In the genomic region with DNA sequence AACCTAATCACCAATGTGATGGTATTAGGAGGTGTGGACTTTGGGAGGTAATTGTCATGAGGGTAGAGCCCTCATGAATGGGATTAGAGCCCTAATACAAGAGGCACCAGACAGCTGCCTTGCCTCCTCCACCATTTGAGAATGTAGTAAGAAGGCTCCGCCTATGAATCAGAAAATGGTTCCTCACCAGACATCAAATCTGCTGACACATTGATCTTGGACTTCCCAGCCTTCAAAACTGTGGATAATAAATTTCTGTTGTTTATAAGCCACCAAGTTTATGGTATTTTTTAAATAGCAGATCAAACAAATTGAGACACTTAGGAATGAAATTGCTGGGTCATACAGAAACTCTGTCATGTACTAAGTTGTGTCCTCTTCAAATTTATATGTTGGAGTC, we compare ENCODE assay signal across 36 cellular contexts. TPM values are rescaled to one million over a fixed set of nuclear protein-coding genes. Genes with fewer than 3 reads are reported as not detected.
"Had no signal": no experiment of that assay in that cellular context is flagged by ENCODE, and none has a peak within 500 bp of the region (broad histone marks: within the 10 kb centered on the region; RNA-seq: fewer than 3 reads in every experiment).

No MANE protein-coding gene starts in this region.

- H3K9me3 ChIP-seq: body of pancreas, breast epithelium had no signal

- H3K27me3 ChIP-seq: adrenal gland, body of pancreas, brain microvascular endothelial cell, breast epithelium had no signal

- DNase-seq: activated B cell treated with CpG ODN at 0.5 μM for 24 hours; activated CD4-positive, alpha-beta memory T cell treated with anti-CD3 and anti-CD28 coated beads for 36 hours; activated CD4-positive, alpha-beta T cell treated with anti-CD3 and anti-CD28 coated beads for 4 hours; activated CD4-positive, alpha-beta T cell treated with anti-CD3 and anti-CD28 coated beads, Interleukin-2, amount 10 ng/mL, durations not matched to agents 24 days and 14 days; activated CD4-positive, alpha-beta T cell treated with anti-CD3 and anti-CD28 coated beads, Interleukin-2, amount 50 U/mL, for 1 hour; activated CD4-positive, alpha-beta T cell treated with anti-CD3 and anti-CD28 coated beads, Interleukin-2, amount 50 U/mL, for 4 hours; activated CD4-positive, CD25-positive, alpha-beta regulatory T cell treated with anti-CD3 and anti-CD28 coated beads, Interleukin-2, amount 50 U/mL, for 72 hours; activated CD8-positive, alpha-beta memory T cell treated with anti-CD3 and anti-CD28 coated beads, Interleukin-2, amount 50 U/mL, for 4 hours; activated CD8-positive, alpha-beta T cell treated with anti-CD3 and anti-CD28 coated beads for 36 hours; activated effector memory CD4-positive, alpha-beta T cell treated with anti-CD3 and anti-CD28 coated beads, Interleukin-2, amount 50 U/mL, for 16 hours; activated gamma-delta T cell treated with Interleukin-2 at 50 U/mL for 16 hours; activated naive CD4-positive, alpha-beta T cell; activated naive CD4-positive, alpha-beta T cell treated with anti-CD3 and anti-CD28 coated beads for 36 hours; activated naive CD4-positive, alpha-beta T cell treated with anti-CD3 and anti-CD28 coated beads, Interleukin-2, amount 50 U/mL, for 16 hours; activated naive CD8-positive, alpha-beta T cell treated with anti-CD3 and anti-CD28 coated beads for 36 hours; activated T-cell treated with anti-CD3 and anti-CD28 coated beads for 4 hours; activated T-cell treated with anti-CD3 and anti-CD28 coated beads, Interleukin-2, amount 50 U/mL, for 1 hour; activated T-cell treated with anti-CD3 and anti-CD28 coated beads, Interleukin-2, amount 50 U/mL, for 4 hours; activated T-cell treated with anti-CD3 and anti-CD28 coated beads, Interleukin-2, amount 50 U/mL, for 72 hours; adrenal gland; amniotic stem cell; aorta; body of pancreas; brain microvascular endothelial cell; central memory CD4-positive, alpha-beta T cell; T-helper 2 cell; T-helper 9 cell had no signal

- FAIRE-seq: astrocyte, colon, TTC549 had no signal

- ATAC-seq: activated CD8-positive, alpha-beta T cell treated with anti-CD3 and anti-CD28 coated beads for 36 hours; activated naive CD4-positive, alpha-beta T cell treated with anti-CD3 and anti-CD28 coated beads, Interleukin-2, amount 50 U/mL, for 72 hours; activated T-cell treated with anti-CD3 and anti-CD28 coated beads, Interleukin-2, amount 50 U/mL, for 4 hours; activated T-cell treated with anti-CD3 and anti-CD28 coated beads, Interleukin-2, amount 50 U/mL, for 72 hours; activated T-helper 17 cell treated with anti-CD3 and anti-CD28 coated beads, Interleukin-2, amount 50 U/mL, for 72 hours; body of pancreas had no signal

- H3K4me1 ChIP-seq: adrenal gland, body of pancreas, breast epithelium had no signal

- H3K4me3 ChIP-seq: adrenal gland, body of pancreas, breast epithelium had no signal

- H3K36me3 ChIP-seq: adrenal gland, brain microvascular endothelial cell, breast epithelium had no signal

- H3K27ac ChIP-seq: adrenal gland, body of pancreas, brain microvascular endothelial cell, breast epithelium, VCaP had no signal

RNA-seq across cellular contexts. Expression of a gene that starts 56.8 kb away (rescaled TPM):
- total RNA-seq: activated B cell treated with CpG ODN at 0.5 μM for 24 hours; activated CD4-positive, alpha-beta memory T cell treated with anti-CD3 and anti-CD28 coated beads for 36 hours; activated CD4-positive, alpha-beta T cell treated with anti-CD3 and anti-CD28 coated beads, Interleukin-2, amount 10 ng/mL, durations not matched to agents 24 days and 14 days; activated CD8-positive, alpha-beta memory T cell treated with anti-CD3 and anti-CD28 coated beads for 36 hours; activated CD8-positive, alpha-beta T cell treated with anti-CD3 and anti-CD28 coated beads for 36 hours; activated naive CD4-positive, alpha-beta T cell treated with anti-CD3 and anti-CD28 coated beads for 36 hours; activated naive CD4-positive, alpha-beta T cell treated with anti-CD3 and anti-CD28 coated beads, Interleukin-2, amount 50 U/mL, for 72 hours; activated naive CD8-positive, alpha-beta T cell treated with anti-CD3 and anti-CD28 coated beads for 36 hours; activated T-cell treated with anti-CD3 and anti-CD28 coated beads, Interleukin-2, amount 50 U/mL, for 4 hours; activated T-cell treated with anti-CD3 and anti-CD28 coated beads, Interleukin-2, amount 50 U/mL, for 72 hours; activated T-helper 17 cell treated with anti-CD3 and anti-CD28 coated beads, Interleukin-2, amount 50 U/mL, for 72 hours; aorta; body of pancreas; breast epithelium; cardiac septum had no signal
- polyA plus RNA-seq: adrenal gland, aorta had no signal
